Comparison of ENCODE assay signal across 1 cellular context in genomic region chr7:73683056-73683915, GRCh38.
TF ChIP-seq lines count a peak whose summit lies in the region.

A gene with protein sequence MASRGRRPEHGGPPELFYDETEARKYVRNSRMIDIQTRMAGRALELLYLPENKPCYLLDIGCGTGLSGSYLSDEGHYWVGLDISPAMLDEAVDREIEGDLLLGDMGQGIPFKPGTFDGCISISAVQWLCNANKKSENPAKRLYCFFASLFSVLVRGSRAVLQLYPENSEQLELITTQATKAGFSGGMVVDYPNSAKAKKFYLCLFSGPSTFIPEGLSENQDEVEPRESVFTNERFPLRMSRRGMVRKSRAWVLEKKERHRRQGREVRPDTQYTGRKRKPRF (plus strand): TSS chr7:73683597. CDS start chr7:73683626, 29 bp downstream.
TSS of gene DNAJC30 (minus strand) at chr7:73683453. CDS start at chr7:73683423, 30 bp downstream.

TF ChIP-seq in GM12878, 131 proteins besides CTCF, POLR2A, EP300 and RAD21 (continued from another document and continues in another):
- no peak for TF ChIP-seq PRDM15 (CRISPR knock-in tag; IDR thresholded peaks at IDR 0.05)
- no peak for TF ChIP-seq SMARCA5 (IDR thresholded peaks at IDR 0.05)
- TF ChIP-seq SPI1 (IDR thresholded peaks at IDR 0.05; ENCODE audit: borderline replicate concordance, insufficient read depth, low read depth, low read length) = no peak
- TF ChIP-seq, protein P1, sequence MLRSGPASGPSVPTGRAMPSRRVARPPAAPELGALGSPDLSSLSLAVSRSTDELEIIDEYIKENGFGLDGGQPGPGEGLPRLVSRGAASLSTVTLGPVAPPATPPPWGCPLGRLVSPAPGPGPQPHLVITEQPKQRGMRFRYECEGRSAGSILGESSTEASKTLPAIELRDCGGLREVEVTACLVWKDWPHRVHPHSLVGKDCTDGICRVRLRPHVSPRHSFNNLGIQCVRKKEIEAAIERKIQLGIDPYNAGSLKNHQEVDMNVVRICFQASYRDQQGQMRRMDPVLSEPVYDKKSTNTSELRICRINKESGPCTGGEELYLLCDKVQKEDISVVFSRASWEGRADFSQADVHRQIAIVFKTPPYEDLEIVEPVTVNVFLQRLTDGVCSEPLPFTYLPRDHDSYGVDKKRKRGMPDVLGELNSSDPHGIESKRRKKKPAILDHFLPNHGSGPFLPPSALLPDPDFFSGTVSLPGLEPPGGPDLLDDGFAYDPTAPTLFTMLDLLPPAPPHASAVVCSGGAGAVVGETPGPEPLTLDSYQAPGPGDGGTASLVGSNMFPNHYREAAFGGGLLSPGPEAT (IDR thresholded peaks at IDR 0.05; ENCODE audit: low read depth) = peak; percentile 96
- TF ChIP-seq POU2F2 (IDR thresholded peaks at IDR 0.05; ENCODE audit: borderline replicate concordance, low read depth, low read length) = peak; percentile 58; the same call in 2 of the 3 replicates
- peak; percentile 99 for TF ChIP-seq CREM (IDR thresholded peaks at IDR 0.05; ENCODE audit: low read depth)
- TF ChIP-seq TCF12 (IDR thresholded peaks at IDR 0.05; ENCODE audit: low read depth, low read length) = peak; percentile 90
- peak in 1 of 2 experiments; percentile 93; a peak in 3 of 4 replicates for TF ChIP-seq SRF (IDR thresholded peaks at IDR 0.05; ENCODE audit: low read depth in 2 of 2, low read length in 2 of 2)
- TF ChIP-seq PML (IDR thresholded peaks at IDR 0.05; ENCODE audit: low read length) = peak; percentile 76; the same call in 1 of the 2 replicates
- TF ChIP-seq BMI1 (IDR thresholded peaks at IDR 0.05; ENCODE audit: borderline replicate concordance) = no peak
- TF ChIP-seq NR2C2 (IDR thresholded peaks at IDR 0.05; ENCODE audit: borderline replicate concordance, control insufficient read depth, insufficient read length, low read depth) = no peak
- 0 out of 2 replicates have a peak, but pooled peaks have one; percentile 39 for TF ChIP-seq STAT1 (conservative IDR thresholded peaks at IDR 0.05)
- no peak for TF ChIP-seq HSF1 (IDR thresholded peaks at IDR 0.05; ENCODE audit: low read depth, low read length)
- TF ChIP-seq CHD2 (IDR thresholded peaks at IDR 0.05; ENCODE audit: borderline replicate concordance, low read depth, low read length) = peak; percentile 74
- TF ChIP-seq, protein P2, sequence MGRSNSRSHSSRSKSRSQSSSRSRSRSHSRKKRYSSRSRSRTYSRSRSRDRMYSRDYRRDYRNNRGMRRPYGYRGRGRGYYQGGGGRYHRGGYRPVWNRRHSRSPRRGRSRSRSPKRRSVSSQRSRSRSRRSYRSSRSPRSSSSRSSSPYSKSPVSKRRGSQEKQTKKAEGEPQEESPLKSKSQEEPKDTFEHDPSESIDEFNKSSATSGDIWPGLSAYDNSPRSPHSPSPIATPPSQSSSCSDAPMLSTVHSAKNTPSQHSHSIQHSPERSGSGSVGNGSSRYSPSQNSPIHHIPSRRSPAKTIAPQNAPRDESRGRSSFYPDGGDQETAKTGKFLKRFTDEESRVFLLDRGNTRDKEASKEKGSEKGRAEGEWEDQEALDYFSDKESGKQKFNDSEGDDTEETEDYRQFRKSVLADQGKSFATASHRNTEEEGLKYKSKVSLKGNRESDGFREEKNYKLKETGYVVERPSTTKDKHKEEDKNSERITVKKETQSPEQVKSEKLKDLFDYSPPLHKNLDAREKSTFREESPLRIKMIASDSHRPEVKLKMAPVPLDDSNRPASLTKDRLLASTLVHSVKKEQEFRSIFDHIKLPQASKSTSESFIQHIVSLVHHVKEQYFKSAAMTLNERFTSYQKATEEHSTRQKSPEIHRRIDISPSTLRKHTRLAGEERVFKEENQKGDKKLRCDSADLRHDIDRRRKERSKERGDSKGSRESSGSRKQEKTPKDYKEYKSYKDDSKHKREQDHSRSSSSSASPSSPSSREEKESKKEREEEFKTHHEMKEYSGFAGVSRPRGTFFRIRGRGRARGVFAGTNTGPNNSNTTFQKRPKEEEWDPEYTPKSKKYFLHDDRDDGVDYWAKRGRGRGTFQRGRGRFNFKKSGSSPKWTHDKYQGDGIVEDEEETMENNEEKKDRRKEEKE (IDR thresholded peaks at IDR 0.05) = no peak
- no peak; the same call in 1 of the 2 replicates for TF ChIP-seq NFYA (IDR thresholded peaks at IDR 0.05; ENCODE audit: borderline replicate concordance, low read depth, low read length)
- TF ChIP-seq LARP7 (IDR thresholded peaks at IDR 0.05) = peak; percentile 44
- no peak for TF ChIP-seq TCF7 (IDR thresholded peaks at IDR 0.05; ENCODE audit: borderline replicate concordance)
- TF ChIP-seq TAF1 (IDR thresholded peaks at IDR 0.05; ENCODE audit: borderline replicate concordance, low read depth, low read length) = peak; percentile 92
- peak; percentile 77; the same call in 1 of the 2 replicates for TF ChIP-seq SMAD5 (IDR thresholded peaks at IDR 0.05; ENCODE audit: low read depth)
- TF ChIP-seq ATF7 (IDR thresholded peaks at IDR 0.05; ENCODE audit: low read depth) = 0 out of 2 replicates have a peak, but pooled peaks have one; percentile 19
- TF ChIP-seq ZSCAN29 (IDR thresholded peaks at IDR 0.05) = no peak
- TF ChIP-seq, protein P3, sequence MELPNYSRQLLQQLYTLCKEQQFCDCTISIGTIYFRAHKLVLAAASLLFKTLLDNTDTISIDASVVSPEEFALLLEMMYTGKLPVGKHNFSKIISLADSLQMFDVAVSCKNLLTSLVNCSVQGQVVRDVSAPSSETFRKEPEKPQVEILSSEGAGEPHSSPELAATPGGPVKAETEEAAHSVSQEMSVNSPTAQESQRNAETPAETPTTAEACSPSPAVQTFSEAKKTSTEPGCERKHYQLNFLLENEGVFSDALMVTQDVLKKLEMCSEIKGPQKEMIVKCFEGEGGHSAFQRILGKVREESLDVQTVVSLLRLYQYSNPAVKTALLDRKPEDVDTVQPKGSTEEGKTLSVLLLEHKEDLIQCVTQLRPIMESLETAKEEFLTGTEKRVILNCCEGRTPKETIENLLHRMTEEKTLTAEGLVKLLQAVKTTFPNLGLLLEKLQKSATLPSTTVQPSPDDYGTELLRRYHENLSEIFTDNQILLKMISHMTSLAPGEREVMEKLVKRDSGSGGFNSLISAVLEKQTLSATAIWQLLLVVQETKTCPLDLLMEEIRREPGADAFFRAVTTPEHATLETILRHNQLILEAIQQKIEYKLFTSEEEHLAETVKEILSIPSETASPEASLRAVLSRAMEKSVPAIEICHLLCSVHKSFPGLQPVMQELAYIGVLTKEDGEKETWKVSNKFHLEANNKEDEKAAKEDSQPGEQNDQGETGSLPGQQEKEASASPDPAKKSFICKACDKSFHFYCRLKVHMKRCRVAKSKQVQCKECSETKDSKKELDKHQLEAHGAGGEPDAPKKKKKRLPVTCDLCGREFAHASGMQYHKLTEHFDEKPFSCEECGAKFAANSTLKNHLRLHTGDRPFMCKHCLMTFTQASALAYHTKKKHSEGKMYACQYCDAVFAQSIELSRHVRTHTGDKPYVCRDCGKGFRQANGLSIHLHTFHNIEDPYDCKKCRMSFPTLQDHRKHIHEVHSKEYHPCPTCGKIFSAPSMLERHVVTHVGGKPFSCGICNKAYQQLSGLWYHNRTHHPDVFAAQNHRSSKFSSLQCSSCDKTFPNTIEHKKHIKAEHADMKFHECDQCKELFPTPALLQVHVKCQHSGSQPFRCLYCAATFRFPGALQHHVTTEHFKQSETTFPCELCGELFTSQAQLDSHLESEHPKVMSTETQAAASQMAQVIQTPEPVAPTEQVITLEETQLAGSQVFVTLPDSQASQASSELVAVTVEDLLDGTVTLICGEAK (IDR thresholded peaks at IDR 0.05; ENCODE audit: borderline replicate concordance) = no peak
- no peak for TF ChIP-seq PBX3 (IDR thresholded peaks at IDR 0.05; ENCODE audit: insufficient replicate concordance, low read depth, low read length)
- peak in 1 of 2 experiments; percentile 63; a peak in 2 of 3 replicates for TF ChIP-seq EGR1 (IDR thresholded peaks at IDR 0.05; ENCODE audit: borderline replicate concordance in 1 of 2, low read depth in 2 of 2, low read length in 2 of 2)
- TF ChIP-seq IRF4 (IDR thresholded peaks at IDR 0.05; ENCODE audit: low read depth, low read length) = 0 out of 2 replicates have a peak, but pooled peaks have one; percentile 15
- peak; percentile 78; the same call in 1 of the 2 replicates for TF ChIP-seq ATF3 (IDR thresholded peaks at IDR 0.05; ENCODE audit: borderline replicate concordance, extremely low read depth, low read depth, low read length)
- no peak for TF ChIP-seq E2F4 (IDR thresholded peaks at IDR 0.05; ENCODE audit: low read depth, low read length)
- peak; percentile 96 for TF ChIP-seq MXI1 (IDR thresholded peaks at IDR 0.05; ENCODE audit: low read depth, low read length)
- no peak for TF ChIP-seq GABPA (IDR thresholded peaks at IDR 0.05; ENCODE audit: low read depth)
- TF ChIP-seq SMAD1 (IDR thresholded peaks at IDR 0.05; ENCODE audit: low read depth, partially characterized antibody) = peak; percentile 11
- TF ChIP-seq TCF3 (IDR thresholded peaks at IDR 0.05; ENCODE audit: borderline replicate concordance, insufficient read depth, low read depth, low read length) = peak; percentile 92
- TF ChIP-seq NKRF (conservative IDR thresholded peaks at IDR 0.05) = peak; percentile 59
- TF ChIP-seq BCL11A (IDR thresholded peaks at IDR 0.05; ENCODE audit: low read depth, low read length) = no peak
- TF ChIP-seq BHLHE40 (IDR thresholded peaks at IDR 0.05; ENCODE audit: borderline replicate concordance in 1 of 2, low read depth in 2 of 2, low read length in 1 of 2) = peak; percentile 68 to 80; a peak in 2 of 4 replicates
- TF ChIP-seq MYC (IDR thresholded peaks at IDR 0.05; ENCODE audit: insufficient read depth, insufficient read length, insufficient replicate concordance, low read length, severe bottlenecking) = peak; percentile 73
